In genomic region chr9:14272924-14273528, GRCh38 we compare ENCODE assay signal across 2 cellular contexts.
TF ChIP-seq lines count a peak whose summit lies in the region.

No MANE protein-coding gene starts in this region.

TF ChIP-seq in liver, 16 proteins besides CTCF, POLR2A, EP300 and RAD21 (continued from another document):
- TF ChIP-seq HNF4A (conservative IDR thresholded peaks at IDR 0.05), result no peak

TF ChIP-seq in HepG2, 621 proteins besides CTCF, POLR2A, EP300 and RAD21:
- no peak for TF ChIP-seq NR2C2 (CRISPR knock-in tag; IDR thresholded peaks at IDR 0.05; ENCODE audit: borderline replicate concordance)
- TF ChIP-seq GATAD1 (CRISPR knock-in tag; IDR thresholded peaks at IDR 0.05), result no peak
- no peak for TF ChIP-seq ZNF20 (CRISPR knock-in tag; IDR thresholded peaks at IDR 0.05)
- TF ChIP-seq ZBTB44 (CRISPR knock-in tag; IDR thresholded peaks at IDR 0.05), result no peak
- no peak for TF ChIP-seq ZHX1 (CRISPR knock-in tag; IDR thresholded peaks at IDR 0.05; ENCODE audit: low read depth)
- no peak for TF ChIP-seq STAT6 (CRISPR knock-in tag; IDR thresholded peaks at IDR 0.05; ENCODE audit: borderline replicate concordance)
- TF ChIP-seq MIXL1 (CRISPR knock-in tag; IDR thresholded peaks at IDR 0.05), result no peak
- no peak for TF ChIP-seq TSC22D2 (CRISPR knock-in tag; IDR thresholded peaks at IDR 0.05; ENCODE audit: borderline replicate concordance)
- TF ChIP-seq THAP9 (CRISPR knock-in tag; IDR thresholded peaks at IDR 0.05; ENCODE audit: borderline replicate concordance), result no peak
- no peak for TF ChIP-seq RFX5 (IDR thresholded peaks at IDR 0.05; ENCODE audit: low read depth, low read length)
- TF ChIP-seq TBP (CRISPR knock-in tag; IDR thresholded peaks at IDR 0.05), result no peak
- TF ChIP-seq ZBTB33 (CRISPR knock-in tag; IDR thresholded peaks at IDR 0.05), result no peak
- TF ChIP-seq GLI4 (CRISPR knock-in tag; IDR thresholded peaks at IDR 0.05; ENCODE audit: borderline replicate concordance), result no peak
